35 cellular contexts compared by ENCODE assay signal in genomic region chr7:26066736-26067135, GRCh38.
DNase-seq lines count a peak whose midpoint lies in the region; ATAC-seq, FAIRE-seq and TF ChIP-seq lines count a peak whose summit lies in the region.
"Had no signal": no experiment of that assay in that cellular context is flagged by ENCODE, and none has a peak within 500 bp of the region (broad histone marks: within the 10 kb centered on the region; RNA-seq: fewer than 3 reads in every experiment).

No MANE protein-coding gene starts in this region.

- no peaks in the 10 kb centered on the region for H3K4me1 ChIP-seq in HepG2 (ENCODE audit: insufficient read depth, low read length)
- H3K4me1 ChIP-seq in right lobe of liver, result no peaks in the 10 kb centered on the region
- no peaks in the 10 kb centered on the region for H3K4me1 ChIP-seq in K562 (replicated peaks in 1 of 2; ENCODE audit: control insufficient read depth in 2 of 2, insufficient read depth in 2 of 2, low read length in 2 of 2)
- H3K4me1 ChIP-seq: A549, BE2C had no signal

- no peak overlapping the region for H3K4me3 Mint-ChIP-seq in T-helper 17 cell
- H3K4me3 Mint-ChIP-seq in stimulated activated effector memory CD8-positive, alpha-beta T cell treated with anti-CD3 and anti-CD28 coated beads, Interleukin-12 subunit alpha, Interleukin-12 subunit beta, amount 100 ng/mL, for 72 hours, result no peak overlapping the region
- H3K4me3 Mint-ChIP-seq in activated naive CD4-positive, alpha-beta T cell treated with anti-CD3 and anti-CD28 coated beads, Interleukin-2, amount 10 ng/mL, durations not matched to agents 7 days and 5 days, result no peak overlapping the region
- H3K4me3 Mint-ChIP-seq: B cell; CD14-positive monocyte; CD4-positive, alpha-beta memory T cell; CD4-positive, alpha-beta T cell; CD4-positive, CD25-positive, alpha-beta regulatory T cell; CD8-positive, alpha-beta memory T cell; CD8-positive, alpha-beta T cell had no signal

- intact Hi-C loops in HepG2 (cut with micrococcal nuclease; ENCODE audit: unreplicated experiment) (no loop called here), right lobe of liver (cut with DNase I) (loop anchor here (5.0 kb wide), 1 partner anchor 174 kb away; no protein-coding TSS in a partner anchor), K562 (cut with micrococcal nuclease) (loop anchor here (10.0 kb wide), 1 partner anchor 438 kb away; no protein-coding TSS in a partner anchor)

- peaks cover 48% of the 10 kb centered on the region for H3K27me3 Mint-ChIP-seq in T-helper 17 cell
- H3K27me3 Mint-ChIP-seq in activated naive CD4-positive, alpha-beta T cell treated with anti-CD3 and anti-CD28 coated beads, Interleukin-2, amount 10 ng/mL, durations not matched to agents 7 days and 5 days, result peaks cover 24% of the 10 kb centered on the region

- H3K27me3 ChIP-seq in HepG2 (ENCODE audit: control insufficient read depth in 1 of 2, insufficient read depth in 2 of 2, low read length in 2 of 2) (peaks cover 0 to 5% of the 10 kb centered on the region in 2 experiments; a peak in 1 of 5 replicates), right lobe of liver (no peaks in the 10 kb centered on the region), K562 (ENCODE audit: control insufficient read depth in 2 of 2, insufficient read depth in 2 of 2, low read length in 2 of 2) (peaks cover 16 to 21% of the 10 kb centered on the region in 2 experiments; a peak in 3 of 5 replicates)
- H3K27me3 ChIP-seq: BLaER1; BLaER1 treated with 17β-estradiol and CSF1 and Interleukin-3, amounts not matched to agents 10 nM and 100 nM had no signal

- POLR2A ChIA-PET in HepG2 (lab: Yijun Ruan, JAX), result no interaction called here
- POLR2A ChIA-PET in K562 (lab: Yijun Ruan, JAX), result interaction anchor here (0.8 kb wide), 1 partner anchor 64 kb away, joined by 3 read pairs; no protein-coding TSS in a partner anchor

- in situ Hi-C loops in HepG2 (cut with HindIII; ENCODE audit: extremely low pct_ligation_motif_present, low pct_unique_long_range_greater_than_20kb) (loop anchor here (5.0 kb wide), 1 partner anchor 174 kb away; no protein-coding TSS in a partner anchor), K562 (cut with MboI) (no loop called here)

- H3K4me3 ChIP-seq in HepG2 (replicated peaks in 1 of 3; ENCODE audit: insufficient read depth in 1 of 3, low read depth in 2 of 3, low read length in 3 of 3) (no peak overlapping the region), right lobe of liver (no peak overlapping the region), K562 (no peak overlapping the region)
- H3K4me3 ChIP-seq: A549; BLaER1; BLaER1 treated with 17β-estradiol and CSF1 and Interleukin-3, amounts not matched to agents 10 nM and 100 nM had no signal

- no peak for FAIRE-seq in HepG2 (lab: Jason Lieb, UNC)
- no peak for FAIRE-seq in K562 (lab: Jason Lieb, UNC)
- FAIRE-seq: A204.1, A549 had no signal

- peaks cover 2% of the 10 kb centered on the region for H3K4me1 Mint-ChIP-seq in T-helper 17 cell
- no peaks in the 10 kb centered on the region for H3K4me1 Mint-ChIP-seq in stimulated activated effector memory CD8-positive, alpha-beta T cell treated with anti-CD3 and anti-CD28 coated beads, Interleukin-12 subunit alpha, Interleukin-12 subunit beta, amount 100 ng/mL, for 72 hours
- no peaks in the 10 kb centered on the region for H3K4me1 Mint-ChIP-seq in activated naive CD4-positive, alpha-beta T cell treated with anti-CD3 and anti-CD28 coated beads, Interleukin-2, amount 10 ng/mL, durations not matched to agents 7 days and 5 days
- H3K4me1 Mint-ChIP-seq: CD14-positive monocyte; CD4-positive, CD25-positive, alpha-beta regulatory T cell had no signal

- TF ChIP-seq POLR2A in HepG2 (IDR thresholded peaks at IDR 0.05; ENCODE audit: insufficient read depth in 1 of 2, low read depth in 2 of 2, low read length in 2 of 2) (no peak), right lobe of liver (IDR thresholded peaks at IDR 0.05) (no peak), K562 (conservative IDR thresholded peaks at IDR 0.05) (no peak)

- no peak overlapping the region for H3K9ac ChIP-seq in HepG2 (ENCODE audit: insufficient read depth, low read depth, low read length)
- no peak overlapping the region for H3K9ac ChIP-seq in K562 (ENCODE audit: insufficient read depth in 1 of 2, low read depth in 2 of 2, low read length in 2 of 2)
- H3K9ac ChIP-seq: BLaER1; BLaER1 treated with 17β-estradiol and CSF1 and Interleukin-3, amounts not matched to agents 10 nM and 100 nM had no signal

- CTCF ChIA-PET in HepG2 (lab: Yijun Ruan, JAX; ENCODE audit: low intra/inter-chr PET ratio, low total read pairs) (no interaction called here), K562 (lab: Yijun Ruan, JAX; ENCODE audit: low intra/inter-chr PET ratio) (no interaction called here)
- CTCF ChIA-PET in activated naive CD4-positive, alpha-beta T cell treated with anti-CD3 and anti-CD28 coated beads, Interleukin-2, amount 10 ng/mL, durations not matched to agents 7 days and 5 days (lab: Charles Lee), result interaction anchor here (1.0 to 1.7 kb wide), 2 partner anchors 172 to 174 kb away, joined by 3 to 6 read pairs; no protein-coding TSS in a partner anchor

- H4K20me1 ChIP-seq in HepG2 (ENCODE audit: insufficient read depth, low read length), result no peaks in the 10 kb centered on the region
- no peaks in the 10 kb centered on the region for H4K20me1 ChIP-seq in K562 (replicated peaks; ENCODE audit: control insufficient read depth, insufficient read depth, low read length)
- H4K20me1 ChIP-seq: BLaER1; BLaER1 treated with 17β-estradiol and CSF1 and Interleukin-3, amounts not matched to agents 10 nM and 100 nM had no signal

- no peaks in the 10 kb centered on the region for H3K9me1 ChIP-seq in K562 (ENCODE audit: control insufficient read depth, insufficient read depth, low read length)

- H3K36me3 ChIP-seq in HepG2 (replicated peaks in 1 of 2; ENCODE audit: control insufficient read depth in 1 of 2, insufficient read depth in 2 of 2, low read length in 2 of 2) (no peaks in the 10 kb centered on the region), right lobe of liver (no peaks in the 10 kb centered on the region), K562 (ENCODE audit: control insufficient read depth, insufficient read depth, low read length) (no peaks in the 10 kb centered on the region)
- H3K36me3 ChIP-seq: BE2C; BLaER1; BLaER1 treated with 17β-estradiol and CSF1 and Interleukin-3, amounts not matched to agents 10 nM and 100 nM had no signal

- H3K27ac Mint-ChIP-seq in T-helper 17 cell, result peak overlapping the region; percentile 29
- H3K27ac Mint-ChIP-seq in stimulated activated effector memory CD8-positive, alpha-beta T cell treated with anti-CD3 and anti-CD28 coated beads, Interleukin-12 subunit alpha, Interleukin-12 subunit beta, amount 100 ng/mL, for 72 hours, result peak overlapping the region; percentile 33
- H3K27ac Mint-ChIP-seq in activated naive CD4-positive, alpha-beta T cell treated with anti-CD3 and anti-CD28 coated beads, Interleukin-2, amount 10 ng/mL, durations not matched to agents 7 days and 5 days, result no peak overlapping the region
- H3K27ac Mint-ChIP-seq: B cell; CD14-positive monocyte; CD4-positive, alpha-beta T cell; CD4-positive, CD25-positive, alpha-beta regulatory T cell; CD8-positive, alpha-beta T cell had no signal

- whole genome bisulfite sequencing in HepG2 (ENCODE audit: low lambda C conversion rate), result 10% methylated on average over 1 of the region's 1 CpG
- 63% methylated on average over 1 of the region's 1 CpG for WGBS in right lobe of liver (ENCODE audit: insufficient coverage, low coverage, low lambda C conversion rate, missing lambda C conversion rate)
- WGBS in K562 (ENCODE audit: insufficient coverage, low coverage, missing lambda C conversion rate), result 0% methylated on average over 1 of the region's 1 CpG

- no peaks in the 10 kb centered on the region for H3K9me3 ChIP-seq in HepG2 (ENCODE audit: low read length)
- H3K9me3 ChIP-seq in right lobe of liver, result no peaks in the 10 kb centered on the region
- H3K9me3 ChIP-seq in T-helper 17 cell (ENCODE audit: control insufficient read depth, low read length, poor library complexity, severe bottlenecking), result no peaks in the 10 kb centered on the region
- H3K9me3 ChIP-seq in K562 (replicated peaks; ENCODE audit: control insufficient read depth, insufficient read depth, low read depth, low read length), result no peaks in the 10 kb centered on the region
- H3K9me3 ChIP-seq: A549; BE2C; BLaER1; BLaER1 treated with 17β-estradiol and CSF1 and Interleukin-3, amounts not matched to agents 10 nM and 100 nM; Caco-2 had no signal

- H2AFZ ChIP-seq in HepG2 (ENCODE audit: low read length) (no peak overlapping the region), K562 (ENCODE audit: low read depth, low read length) (no peak overlapping the region)

- DNase-seq in HepG2 (ENCODE audit: low spot score), result no peak
- no peak for DNase-seq in right lobe of liver
- no peak for DNase-seq in T-helper 17 cell
- no peak for DNase-seq in K562 (ENCODE audit: extremely low read depth in 1 of 4, low spot score in 3 of 4)
- DNase-seq in stimulated activated effector memory CD8-positive, alpha-beta T cell treated with anti-CD3 and anti-CD28 coated beads, Interleukin-12 subunit alpha, Interleukin-12 subunit beta, amount 100 ng/mL, for 72 hours (ENCODE audit: low spot score in 2 of 2), result no peak
- no peak for DNase-seq in COR-L47 (lab: John Stamatoyannopoulos, UW)
- no peak for DNase-seq in globus pallidus (ENCODE audit: low spot score)
- no peak for DNase-seq in activated naive CD4-positive, alpha-beta T cell treated with anti-CD3 and anti-CD28 coated beads, Interleukin-2, amount 10 ng/mL, durations not matched to agents 7 days and 5 days
- DNase-seq: 8988T; ACHN; AML-193; BE2C; C1 segment of cervical spinal cord; Caco-2; Calu3; CD4-positive, alpha-beta memory T cell; CD4-positive, alpha-beta T cell; CD4-positive, CD25-positive, alpha-beta regulatory T cell; CD8-positive, alpha-beta memory T cell; CD8-positive, alpha-beta T cell; DMS 273 treated with DMSO at 0.1 percent for 48 hours; DMS153; DMS53; DMS79; DMS79 treated with DMSO at 0.1 percent for 48 hours; DND-41; EL had no signal

- H3K79me2 ChIP-seq in HepG2 (ENCODE audit: insufficient read depth, low read length), result no peaks in the 10 kb centered on the region
- H3K79me2 ChIP-seq in K562 (ENCODE audit: control insufficient read depth, insufficient read depth, low read length), result no peaks in the 10 kb centered on the region

- H3K4me2 ChIP-seq in HepG2 (ENCODE audit: low read depth, low read length), result no peak overlapping the region
- no peak overlapping the region for H3K4me2 ChIP-seq in K562 (ENCODE audit: insufficient read depth, low read length)
- H3K4me2 ChIP-seq: A549; BLaER1; BLaER1 treated with 17β-estradiol and CSF1 and Interleukin-3, amounts not matched to agents 10 nM and 100 nM had no signal

- TF ChIP-seq EP300 in HepG2 (IDR thresholded peaks at IDR 0.05; ENCODE audit: low read depth in 2 of 2, low read length in 2 of 2), result no peak
- no peak for TF ChIP-seq EP300 in HepG2 (CRISPR knock-in tag; IDR thresholded peaks at IDR 0.05; ENCODE audit: borderline replicate concordance)
- no peak for TF ChIP-seq EP300 in K562 (IDR thresholded peaks at IDR 0.05; ENCODE audit: low read length)

- peaks cover 6% of the 10 kb centered on the region for H3K36me3 Mint-ChIP-seq in T-helper 17 cell (ENCODE audit: low read depth)
- H3K36me3 Mint-ChIP-seq in stimulated activated effector memory CD8-positive, alpha-beta T cell treated with anti-CD3 and anti-CD28 coated beads, Interleukin-12 subunit alpha, Interleukin-12 subunit beta, amount 100 ng/mL, for 72 hours, result no peaks in the 10 kb centered on the region
- H3K36me3 Mint-ChIP-seq in activated naive CD4-positive, alpha-beta T cell treated with anti-CD3 and anti-CD28 coated beads, Interleukin-2, amount 10 ng/mL, durations not matched to agents 7 days and 5 days, result no peaks in the 10 kb centered on the region
- H3K36me3 Mint-ChIP-seq: CD14-positive monocyte; CD4-positive, alpha-beta memory T cell; CD4-positive, CD25-positive, alpha-beta regulatory T cell; CD8-positive, alpha-beta memory T cell; CD8-positive, alpha-beta T cell had no signal

- TF ChIP-seq CTCF in HepG2 (CRISPR knock-in tag; IDR thresholded peaks at IDR 0.05), result no peak
- no peak for TF ChIP-seq CTCF in right lobe of liver (IDR thresholded peaks at IDR 0.05)
- no peak for TF ChIP-seq CTCF in K562 (IDR thresholded peaks at IDR 0.05 in 2 of 3, conservative IDR thresholded peaks at IDR 0.05 in 1 of 3; ENCODE audit: insufficient read depth in 2 of 3, low read depth in 1 of 3, low read length in 3 of 3)

- H3K27ac ChIP-seq in HepG2 (ENCODE audit: extremely low read length, insufficient read depth, low read length) (no peak overlapping the region), right lobe of liver (no peak overlapping the region), K562 (ENCODE audit: extremely low read depth, low read depth, low read length) (no peak overlapping the region)
- H3K27ac ChIP-seq: 22Rv1; A549; BLaER1; BLaER1 treated with 17β-estradiol and CSF1 and Interleukin-3, amounts not matched to agents 10 nM and 100 nM; C4-2B had no signal

- H3K9me3 Mint-ChIP-seq in stimulated activated effector memory CD8-positive, alpha-beta T cell treated with anti-CD3 and anti-CD28 coated beads, Interleukin-12 subunit alpha, Interleukin-12 subunit beta, amount 100 ng/mL, for 72 hours, result no peaks in the 10 kb centered on the region
- H3K9me3 Mint-ChIP-seq in activated naive CD4-positive, alpha-beta T cell treated with anti-CD3 and anti-CD28 coated beads, Interleukin-2, amount 10 ng/mL, durations not matched to agents 7 days and 5 days, result no peaks in the 10 kb centered on the region
- H3K9me3 Mint-ChIP-seq: CD14-positive monocyte; CD4-positive, alpha-beta memory T cell; CD4-positive, alpha-beta T cell; CD8-positive, alpha-beta T cell had no signal

- ATAC-seq in HepG2 (no peak), right lobe of liver (no peak), T-helper 17 cell (no peak), K562 (no peak)
- no peak for ATAC-seq in stimulated activated effector memory CD8-positive, alpha-beta T cell treated with anti-CD3 and anti-CD28 coated beads, Interleukin-12 subunit alpha, Interleukin-12 subunit beta, amount 100 ng/mL, for 72 hours
- ATAC-seq: A549; CD8-positive, alpha-beta T cell had no signal

- TF ChIP-seq RAD21 in HepG2 (CRISPR knock-in tag; IDR thresholded peaks at IDR 0.05), result no peak
- no peak for TF ChIP-seq RAD21 in K562 (CRISPR knock-in tag; conservative IDR thresholded peaks at IDR 0.05 in 1 of 2, IDR thresholded peaks at IDR 0.05 in 1 of 2)

- BruUV-seq in HepG2 (replicated peaks; lab: Mats Ljungman, UMichigan) (no TSS peak), K562 (replicated peaks; lab: Mats Ljungman, UMichigan) (no TSS peak)
